ENCODE assay signal across 37 cellular contexts in genomic region chr12:52977195-52977594, GRCh38. TPM values are rescaled to one million over a fixed set of nuclear protein-coding genes. Genes with fewer than 3 reads are reported as not detected.
A peak's percentile ranks its signal among the peaks of the same experiment; 100 is the strongest.
DNase-seq lines count a peak whose midpoint lies in the region; ATAC-seq and TF ChIP-seq lines count a peak whose summit lies in the region.
"Had no signal": no experiment of that assay in that cellular context is flagged by ENCODE, and none has a peak within 500 bp of the region (broad histone marks: within the 10 kb centered on the region; RNA-seq: fewer than 3 reads in every experiment).

No MANE protein-coding gene starts in this region.

- no peak for ATAC-seq in left cardiac atrium
- ATAC-seq in activated CD8-positive, alpha-beta T cell treated with anti-CD3 and anti-CD28 coated beads, Interleukin-2, amount 10 ng/mL, durations not matched to agents 7 days and 5 days: no peak
- ATAC-seq: left ventricle myocardium superior; stimulated activated naive CD8-positive, alpha-beta T cell treated with anti-CD3 and anti-CD28 coated beads, Interleukin-15, Interleukin-2, amounts not matched to agents 100 U/mL and 50 U/mL, for 24 hours had no signal

- H3K4me1 ChIP-seq in cardiac muscle cell (ENCODE audit: low read depth): peaks cover 32% of the 10 kb centered on the region
- peaks cover 24% of the 10 kb centered on the region for H3K4me1 ChIP-seq in mesendoderm (ENCODE audit: control insufficient read depth, low read depth, low read length)
- peaks cover 27 to 31% of the 10 kb centered on the region in 2 donors for H3K4me1 ChIP-seq in thyroid gland
- H3K4me1 ChIP-seq: uterus had no signal

- POLR2A ChIA-PET in activated CD8-positive, alpha-beta T cell treated with anti-CD3 and anti-CD28 coated beads, Interleukin-2, amount 10 ng/mL, durations not matched to agents 7 days and 5 days (lab: Charles Lee): no interaction called here

- peak overlapping the region; percentile 99 for H2BK5ac ChIP-seq in mesendoderm (ENCODE audit: low read length)

- no peak overlapping the region for H3K4me3 Mint-ChIP-seq in activated CD8-positive, alpha-beta T cell treated with anti-CD3 and anti-CD28 coated beads, Interleukin-2, amount 10 ng/mL, durations not matched to agents 7 days and 5 days
- H3K4me3 Mint-ChIP-seq: activated CD4-positive, alpha-beta T cell treated with anti-CD3 and anti-CD28 coated beads, Interleukin-2, amount 10 ng/mL, durations not matched to agents 24 days and 14 days; activated naive CD8-positive, alpha-beta T cell treated with anti-CD3 and anti-CD28 coated beads, Interleukin-2, amount 10 ng/mL, durations not matched to agents 7 days and 5 days; CD14-positive monocyte; natural killer cell treated with Interleukin-12 subunit alpha and Interleukin-12 subunit beta and Interleukin-15 and Interleukin-18, amount 100 ng/mL, for 72 hours had no signal

- no peaks in the 10 kb centered on the region for H3K79me1 ChIP-seq in mesendoderm (ENCODE audit: low read length)

- peak overlapping the region; percentile 95 for H3K4ac ChIP-seq in mesendoderm (ENCODE audit: low read depth, low read length)

- peak overlapping the region; percentile 94 for H3K27ac ChIP-seq in cardiac muscle cell
- H3K27ac ChIP-seq in SK-N-MC: no peak overlapping the region
- H3K27ac ChIP-seq in mesendoderm (ENCODE audit: low read depth, low read length): peak overlapping the region; percentile 76
- peak overlapping the region in 2 of 3 donors; percentile 28 to 72 for H3K27ac ChIP-seq in thyroid gland
- H3K27ac ChIP-seq: parathyroid adenoma, PC-9, right atrium auricular region, testis had no signal

- no peak overlapping the region for H3K27ac Mint-ChIP-seq in activated CD8-positive, alpha-beta T cell treated with anti-CD3 and anti-CD28 coated beads, Interleukin-2, amount 10 ng/mL, durations not matched to agents 7 days and 5 days
- H3K27ac Mint-ChIP-seq: activated CD4-positive, alpha-beta T cell treated with anti-CD3 and anti-CD28 coated beads, Interleukin-2, amount 10 ng/mL, durations not matched to agents 24 days and 14 days; activated naive CD8-positive, alpha-beta T cell treated with anti-CD3 and anti-CD28 coated beads, Interleukin-2, amount 10 ng/mL, durations not matched to agents 7 days and 5 days; CD14-positive monocyte; natural killer cell treated with Interleukin-12 subunit alpha and Interleukin-12 subunit beta and Interleukin-15 and Interleukin-18, amount 100 ng/mL, for 72 hours had no signal

- CTCF ChIA-PET in activated CD8-positive, alpha-beta T cell treated with anti-CD3 and anti-CD28 coated beads, Interleukin-2, amount 10 ng/mL, durations not matched to agents 7 days and 5 days (lab: Charles Lee): interaction anchor here (0.8 to 12.6 kb wide), 2 partner anchors 21 to 95 kb away, joined by 3 to 445 read pairs; no protein-coding TSS in a partner anchor

- intact Hi-C loops in left cardiac atrium (cut with DNase I) (loop anchor here in 1 of 2 donors (5.0 kb wide), 1 partner anchor 75 kb away; no protein-coding TSS in a partner anchor), thyroid gland (cut with DNase I) (no loop called here)

- peak overlapping the region; percentile 86 for H3K56ac ChIP-seq in mesendoderm (ENCODE audit: low read length)

- no peaks in the 10 kb centered on the region for H3K27me3 ChIP-seq in cardiac muscle cell
- no peaks in the 10 kb centered on the region for H3K27me3 ChIP-seq in mesendoderm (ENCODE audit: insufficient read depth, low read length, poor library complexity)
- H3K27me3 ChIP-seq in thyroid gland: no peaks in the 10 kb centered on the region
- H3K27me3 ChIP-seq: right atrium auricular region, testis, uterus had no signal

- TF ChIP-seq POLR2A in thyroid gland (IDR thresholded peaks at IDR 0.05): no peak

- H2BK15ac ChIP-seq in mesendoderm (replicated peaks; ENCODE audit: low read depth): peak overlapping the region; percentile 2

- peak overlapping the region; percentile 8 for H3K9ac ChIP-seq in SK-N-MC (ENCODE audit: insufficient read length)
- H3K9ac ChIP-seq in mesendoderm (ENCODE audit: low read length): peak overlapping the region; percentile 46
- H3K9ac ChIP-seq: parathyroid adenoma had no signal

- no peak overlapping the region for H3K4me3 ChIP-seq in cardiac muscle cell
- no peak overlapping the region for H3K4me3 ChIP-seq in SK-N-MC
- no peak overlapping the region for H3K4me3 ChIP-seq in mesendoderm (ENCODE audit: low read length)
- H3K4me3 ChIP-seq in thyroid gland (replicated peaks in 1 of 3): no peak overlapping the region
- H3K4me3 ChIP-seq: PC-9, right atrium auricular region, spleen, testis, uterus had no signal

- H3K36me3 ChIP-seq in cardiac muscle cell (no peaks in the 10 kb centered on the region), SK-N-MC (ENCODE audit: insufficient read depth, low read length) (no peaks in the 10 kb centered on the region), mesendoderm (ENCODE audit: control insufficient read depth, insufficient read depth, low read length) (no peaks in the 10 kb centered on the region), thyroid gland (no peaks in the 10 kb centered on the region)
- H3K36me3 ChIP-seq: right atrium auricular region, spleen, uterus had no signal

- no CpG with 5 or more reads among the region's 4 CpGs for WGBS in mesendoderm (ENCODE audit: extremely low coverage, insufficient coverage, low lambda C conversion rate)
- WGBS in thyroid gland, 2 donors: 55 to 60% methylated on average over 4 of the region's 4 CpGs

- no peaks in the 10 kb centered on the region for H3K36me3 Mint-ChIP-seq in activated CD8-positive, alpha-beta T cell treated with anti-CD3 and anti-CD28 coated beads, Interleukin-2, amount 10 ng/mL, durations not matched to agents 7 days and 5 days (ENCODE audit: low read depth)
- H3K36me3 Mint-ChIP-seq: activated naive CD8-positive, alpha-beta T cell treated with anti-CD3 and anti-CD28 coated beads, Interleukin-2, amount 10 ng/mL, durations not matched to agents 7 days and 5 days; CD14-positive monocyte; natural killer cell treated with Interleukin-12 subunit alpha and Interleukin-12 subunit beta and Interleukin-15 and Interleukin-18, amount 100 ng/mL, for 72 hours had no signal

- H4K8ac ChIP-seq in mesendoderm (ENCODE audit: low read depth, low read length): no peak overlapping the region

- peaks cover 27% of the 10 kb centered on the region for H3K27me3 Mint-ChIP-seq in activated CD8-positive, alpha-beta T cell treated with anti-CD3 and anti-CD28 coated beads, Interleukin-2, amount 10 ng/mL, durations not matched to agents 7 days and 5 days (ENCODE audit: low read depth)

- peak overlapping the region; percentile 94 for H3K23ac ChIP-seq in mesendoderm (ENCODE audit: low read length)

- H3K4me2 ChIP-seq in mesendoderm (ENCODE audit: low read length): no peak overlapping the region

- no peaks in the 10 kb centered on the region for H3K79me2 ChIP-seq in mesendoderm (ENCODE audit: control insufficient read depth, insufficient read depth, low read length)
- H3K79me2 ChIP-seq: parathyroid adenoma had no signal

- peak overlapping the region; percentile 97 for H2AK5ac ChIP-seq in mesendoderm (ENCODE audit: low read length)

- H3K4me1 Mint-ChIP-seq in activated CD8-positive, alpha-beta T cell treated with anti-CD3 and anti-CD28 coated beads, Interleukin-2, amount 10 ng/mL, durations not matched to agents 7 days and 5 days (ENCODE audit: low read depth): no peaks in the 10 kb centered on the region
- H3K4me1 Mint-ChIP-seq: activated CD4-positive, alpha-beta T cell treated with anti-CD3 and anti-CD28 coated beads, Interleukin-2, amount 10 ng/mL, durations not matched to agents 24 days and 14 days; activated naive CD8-positive, alpha-beta T cell treated with anti-CD3 and anti-CD28 coated beads, Interleukin-2, amount 10 ng/mL, durations not matched to agents 7 days and 5 days had no signal

- DNase-seq in cardiac muscle cell (ENCODE audit: low read depth in 1 of 2, low spot score in 1 of 2) (no peak), left cardiac atrium (no peak), SK-N-MC (ENCODE audit: low read depth, low spot score) (no peak), mesendoderm (peak; percentile 51), thyroid gland (no peak), NCI-H69 (lab: John Stamatoyannopoulos, UW) (no peak), NCI-H1105 (lab: John Stamatoyannopoulos, UW) (no peak)
- no peak for DNase-seq in activated CD8-positive, alpha-beta T cell treated with anti-CD3 and anti-CD28 coated beads, Interleukin-2, amount 10 ng/mL, durations not matched to agents 7 days and 5 days
- DNase-seq: 8988T; activated CD4-positive, alpha-beta T cell treated with anti-CD3 and anti-CD28 coated beads, Interleukin-2, amount 10 ng/mL, durations not matched to agents 24 days and 14 days; activated gamma-delta T cell; activated naive CD8-positive, alpha-beta T cell treated with anti-CD3 and anti-CD28 coated beads, Interleukin-2, amount 10 ng/mL, durations not matched to agents 7 days and 5 days; activated T-cell treated with anti-CD3 and anti-CD28 coated beads, Interleukin-2, amount 50 U/mL, for 1 hour; Calu3; caudate nucleus; cortex of kidney; DMS79; glutamatergic neuron; Kasumi-1; left ventricle myocardium superior; NCI-H1436; NCI-H2081 treated with DMSO at 0.1 percent for 48 hours; NCI-H2227 treated with DMSO at 0.1 percent for 48 hours; NCI-H526; NK-92 treated with Interleukin-12 subunit alpha and Interleukin-12 subunit beta, amount 100 ng/mL, for 24 hours; SHP77; spleen; stimulated activated CD4-positive, alpha-beta T cell treated with anti-CD3 and anti-CD28 coated beads, Interleukin-2, amount 100 ng/mL, for 24 hours; stimulated activated naive CD8-positive, alpha-beta T cell treated with anti-CD3 and anti-CD28 coated beads, Interleukin-15, Interleukin-2, amounts not matched to agents 100 U/mL and 50 U/mL, for 24 hours; SW 1271; testis; uterus had no signal

- no peak overlapping the region for H4K5ac ChIP-seq in mesendoderm (ENCODE audit: low read length)

- peak overlapping the region; percentile 47 for H2BK120ac ChIP-seq in mesendoderm (ENCODE audit: low read depth, low read length)

- TF ChIP-seq CTCF in cardiac muscle cell (IDR thresholded peaks at IDR 0.05; ENCODE audit: low read depth, low read length): no peak
- TF ChIP-seq CTCF in thyroid gland (IDR thresholded peaks at IDR 0.05): no peak

- H3K18ac ChIP-seq in mesendoderm (ENCODE audit: low read length): peak overlapping the region; percentile 85

- H3K9me3 ChIP-seq in cardiac muscle cell (ENCODE audit: low read depth) (no peaks in the 10 kb centered on the region), SK-N-MC (ENCODE audit: low read depth, low read length) (no peaks in the 10 kb centered on the region), thyroid gland (no peaks in the 10 kb centered on the region)
- H3K9me3 ChIP-seq: right atrium auricular region, spleen, testis, uterus had no signal

- H3K9me3 Mint-ChIP-seq in activated CD8-positive, alpha-beta T cell treated with anti-CD3 and anti-CD28 coated beads, Interleukin-2, amount 10 ng/mL, durations not matched to agents 7 days and 5 days (ENCODE audit: insufficient read depth): no peaks in the 10 kb centered on the region
- H3K9me3 Mint-ChIP-seq: activated CD4-positive, alpha-beta T cell treated with anti-CD3 and anti-CD28 coated beads, Interleukin-2, amount 10 ng/mL, durations not matched to agents 24 days and 14 days; activated naive CD8-positive, alpha-beta T cell treated with anti-CD3 and anti-CD28 coated beads, Interleukin-2, amount 10 ng/mL, durations not matched to agents 7 days and 5 days; natural killer cell treated with Interleukin-12 subunit alpha and Interleukin-12 subunit beta and Interleukin-15 and Interleukin-18, amount 100 ng/mL, for 72 hours had no signal

RNA-seq across cellular contexts. Expression of gene KRT18, which starts 28.3 kb away (rescaled TPM):
- total RNA-seq in cardiac muscle cell (310 and 601 TPM in 2 replicates), left cardiac atrium (10 to 100 TPM; 37.0 to 53.3 TPM), thyroid gland (100 to 1,000 TPM; 389 to 648 (median 540) TPM)
- polyA plus RNA-seq in cardiac muscle cell: 472 and 838 TPM in 2 replicates
- polyA plus RNA-seq in mesendoderm (2013, experiment 1 of 2): 373 TPM
- polyA plus RNA-seq in mesendoderm (2013, experiment 2 of 2): 379 TPM
- under 1 TPM; 0.44 to 0.95 TPM for total RNA-seq in activated CD8-positive, alpha-beta T cell treated with anti-CD3 and anti-CD28 coated beads, Interleukin-2, amount 10 ng/mL, durations not matched to agents 7 days and 5 days

RNA-seq across cellular contexts. Expression of gene EIF4B, which starts 29.1 kb away (rescaled TPM):
- total RNA-seq in cardiac muscle cell (374 and 722 TPM in 2 replicates), left cardiac atrium (100 to 1,000 TPM; 332 to 341 TPM), thyroid gland (100 to 1,000 TPM; 428 to 704 (median 567) TPM)
- 50.0 and 81.5 TPM in 2 replicates for polyA plus RNA-seq in cardiac muscle cell
- polyA plus RNA-seq in mesendoderm (2013, experiment 1 of 2): 385 TPM
- polyA plus RNA-seq in mesendoderm (2013, experiment 2 of 2): 407 TPM
- total RNA-seq in activated CD8-positive, alpha-beta T cell treated with anti-CD3 and anti-CD28 coated beads, Interleukin-2, amount 10 ng/mL, durations not matched to agents 7 days and 5 days: 100 to 1,000 TPM; 352 to 353 TPM

Comparison
In these comparisons a context has a peak if more than half of its experiments do, and no peak if none do; other contexts are left out.
1. RNA of gene KRT18, which starts 28.3 kb away (total RNA-seq): 389 to 648 TPM in thyroid gland, 310 to 601 TPM in cardiac muscle cell and 37.0 to 53.3 TPM in left cardiac atrium; 0.44 to 0.95 TPM in activated CD8-positive, alpha-beta T cell treated with anti-CD3 and anti-CD28 coated beads, Interleukin-2, amount 10 ng/mL, durations not matched to agents 7 days and 5 days; every median in the first group is over 10 times any median in the second.